23 cellular contexts compared by ENCODE assay signal in genomic region chr10:44280211-44280610, GRCh38.
DNase-seq lines count a peak whose midpoint lies in the region; ATAC-seq and TF ChIP-seq lines count a peak whose summit lies in the region.
"Had no signal": no experiment of that assay in that cellular context is flagged by ENCODE, and none has a peak within 500 bp of the region (broad histone marks: within the 10 kb centered on the region; RNA-seq: fewer than 3 reads in every experiment).

No MANE protein-coding gene starts in this region.

- H3K9me3 ChIP-seq in thoracic aorta: no peaks in the 10 kb centered on the region
- H3K9me3 ChIP-seq: A549, BLaER1, MG63, SJCRH30 had no signal

- no peaks in the 10 kb centered on the region for H3K36me3 ChIP-seq in thoracic aorta
- H3K36me3 ChIP-seq: BLaER1, MG63, SJCRH30 had no signal

- H3K27ac ChIP-seq in thoracic aorta: peak overlapping the region; percentile 61 to 64
- H3K27ac ChIP-seq: A549, BLaER1, SJCRH30 had no signal

- ATAC-seq in thoracic aorta (ENCODE audit: insufficient number of reproducible peaks, low FRiP score, low read depth) (no peak), HG03354 (IDR thresholded peaks at IDR 0.05; ENCODE audit: poor library complexity, severe bottlenecking, unreplicated experiment) (no peak), HG03520 (IDR thresholded peaks at IDR 0.05; ENCODE audit: unreplicated experiment) (no peak)
- ATAC-seq: A549, GM12878, PC-3 had no signal

- DNase-seq in AG10803 (ENCODE audit: low read depth): peak; percentile 58
- peak; percentile 41 for DNase-seq in RPMI7951 (ENCODE audit: low read depth)
- peak; percentile 47 for DNase-seq in fibroblast of peridontal ligament (ENCODE audit: extremely low read depth)
- no peak for DNase-seq in thoracic aorta (ENCODE audit: low spot score)
- no peak for DNase-seq in HEK293T (ENCODE audit: extremely low spot score)
- DNase-seq: Calu3; CD4-positive, alpha-beta memory T cell; EL; GOT3; IMR-90; NCI-H1048; NCI-H1436; NCI-H1930; NCI-H345; NCI-H524 treated with DMSO at 0.1 percent for 48 hours; PC-3; SJCRH30 had no signal

- no peak for TF ChIP-seq CTCF in AG10803 (conservative IDR thresholded peaks at IDR 0.05; ENCODE audit: low read length)
- no peak for TF ChIP-seq CTCF in thoracic aorta (IDR thresholded peaks at IDR 0.05)

- H3K4me3 ChIP-seq in AG10803 (ENCODE audit: low read length): no peak overlapping the region
- no peak overlapping the region for H3K4me3 ChIP-seq in thoracic aorta
- H3K4me3 ChIP-seq: A549, BLaER1, GM12878, MG63, SJCRH30 had no signal

- POLR2A ChIA-PET in HEK293T (lab: Yijun Ruan, JAX): interaction anchor here (1.0 kb wide), 1 partner anchor 21 kb away, joined by 3 read pairs; no protein-coding TSS in a partner anchor

- H3K4me1 ChIP-seq in thoracic aorta (ENCODE audit: control insufficient read depth in 1 of 2, low read depth in 2 of 2): peaks cover 3 to 22% of the 10 kb centered on the region in 2 donors
- H3K4me1 ChIP-seq: A549, SJCRH30 had no signal

- CTCF ChIA-PET in HEK293T (lab: Yijun Ruan, JAX): no interaction called here

- H3K27me3 ChIP-seq in thoracic aorta (replicated peaks; ENCODE audit: insufficient read depth): no peaks in the 10 kb centered on the region
- H3K27me3 ChIP-seq: BLaER1, MG63, SJCRH30 had no signal

TF ChIP-seq in HEK293T, 16 proteins besides CTCF, POLR2A, EP300 and RAD21:
- no peak for TF ChIP-seq ARNT (IDR thresholded peaks at IDR 0.05)

Comparison
In these comparisons a context has a peak if more than half of its experiments do, and no peak if none do; other contexts are left out.
1. DNase-seq: peak in AG10803 (single experiment), RPMI7951 (single experiment) and fibroblast of peridontal ligament (single experiment); none in thoracic aorta (single experiment) and HEK293T (single experiment).